In genomic region chr9:72726951-72727350, GRCh38 we compare ENCODE assay signal across 1 cellular context.
TF ChIP-seq lines count a peak whose summit lies in the region.

No MANE protein-coding gene starts in this region.

TF ChIP-seq in H1, 55 proteins besides CTCF, POLR2A, EP300 and RAD21:
- 0 out of 2 replicates have a peak, but pooled peaks have one; percentile 76 for TF ChIP-seq TEAD4 (IDR thresholded peaks at IDR 0.05; ENCODE audit: low read depth, low read length)
- TF ChIP-seq RBBP5 (IDR thresholded peaks at IDR 0.05; ENCODE audit: borderline replicate concordance, low read depth, low read length), result no peak
- TF ChIP-seq SUZ12 (IDR thresholded peaks at IDR 0.05; ENCODE audit: low read length), result no peak
- TF ChIP-seq PHF8 (conservative IDR thresholded peaks at IDR 0.05; ENCODE audit: low read depth, low read length), result no peak
- no peak for TF ChIP-seq CBX5 (IDR thresholded peaks at IDR 0.05; ENCODE audit: low read depth, low read length)
- TF ChIP-seq ZNF274 (IDR thresholded peaks at IDR 0.05; ENCODE audit: borderline replicate concordance, extremely low read depth, low read length), result no peak
- TF ChIP-seq BCL11A (IDR thresholded peaks at IDR 0.05; ENCODE audit: low read depth in 2 of 2, low read length in 2 of 2), result no peak
- no peak for TF ChIP-seq USF2 (IDR thresholded peaks at IDR 0.05; ENCODE audit: low read length)
- no peak for TF ChIP-seq SAP30 (IDR thresholded peaks at IDR 0.05; ENCODE audit: insufficient read depth, insufficient replicate concordance, low read length)
